15 cellular contexts compared by ENCODE assay signal in the genomic region with DNA sequence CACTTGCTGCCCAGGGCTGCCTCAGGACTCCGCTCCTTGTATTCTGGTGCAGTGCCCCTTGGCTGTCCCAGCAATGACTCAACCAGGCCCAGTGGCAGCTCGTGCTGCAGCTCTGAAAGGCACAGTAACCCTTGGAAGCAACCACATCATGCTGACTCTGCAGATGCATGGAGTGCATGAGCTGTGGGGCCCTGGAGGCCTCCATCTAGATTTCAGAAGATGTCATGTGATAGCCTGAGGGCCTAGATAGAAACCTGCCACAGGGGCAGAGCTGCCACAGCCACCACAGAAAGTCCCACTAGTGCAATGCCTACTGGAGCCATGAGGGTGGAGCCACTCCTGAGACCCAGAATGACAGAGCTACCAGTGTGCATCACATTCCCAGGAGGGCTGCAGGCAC.
A peak's percentile ranks its signal among the peaks of the same experiment; 100 is the strongest.
DNase-seq lines count a peak whose midpoint lies in the region; ATAC-seq and TF ChIP-seq lines count a peak whose summit lies in the region.
"Had no signal": no experiment of that assay in that cellular context is flagged by ENCODE, and none has a peak within 500 bp of the region (broad histone marks: within the 10 kb centered on the region; RNA-seq: fewer than 3 reads in every experiment).

No MANE protein-coding gene starts in this region.

- no peaks in the 10 kb centered on the region for H3K9me3 Mint-ChIP-seq in activated CD4-positive, alpha-beta T cell treated with anti-CD3 and anti-CD28 coated beads for 36 hours (ENCODE audit: low read depth)
- H3K9me3 Mint-ChIP-seq: immature natural killer cell had no signal

- no peak overlapping the region for H3K27ac Mint-ChIP-seq in activated CD4-positive, alpha-beta T cell treated with anti-CD3 and anti-CD28 coated beads for 36 hours
- H3K27ac Mint-ChIP-seq: immature natural killer cell had no signal

- H3K4me3 Mint-ChIP-seq in activated CD4-positive, alpha-beta T cell treated with anti-CD3 and anti-CD28 coated beads for 36 hours: no peak overlapping the region
- H3K4me3 Mint-ChIP-seq: immature natural killer cell had no signal

- no peak for TF ChIP-seq CTCF in choroid plexus epithelial cell (conservative IDR thresholded peaks at IDR 0.05; ENCODE audit: low read depth, low read length)

- H3K27me3 Mint-ChIP-seq in activated CD4-positive, alpha-beta T cell treated with anti-CD3 and anti-CD28 coated beads for 36 hours: no peaks in the 10 kb centered on the region

- no peak overlapping the region for H3K4me3 ChIP-seq in choroid plexus epithelial cell (ENCODE audit: low read depth, low read length)
- H3K4me3 ChIP-seq: right atrium auricular region, tibial artery had no signal

- no peaks in the 10 kb centered on the region for H3K36me3 Mint-ChIP-seq in activated CD4-positive, alpha-beta T cell treated with anti-CD3 and anti-CD28 coated beads for 36 hours (ENCODE audit: low read depth)
- H3K36me3 Mint-ChIP-seq: immature natural killer cell had no signal

- peak; percentile 52 for DNase-seq in activated CD4-positive, alpha-beta T cell treated with anti-CD3 and anti-CD28 coated beads for 36 hours
- DNase-seq in activated CD4-positive, alpha-beta T cell treated with anti-CD3 and anti-CD28 coated beads for 4 hours: no peak
- DNase-seq in M059J (ENCODE audit: low read depth) (peak; percentile 91), choroid plexus epithelial cell (ENCODE audit: low read depth) (peak; percentile 57), pons (ENCODE audit: low spot score) (peak; percentile 16), NCI-H1105 (lab: John Stamatoyannopoulos, UW) (no peak), NCI-H1417 (lab: John Stamatoyannopoulos, UW) (no peak), D341Med (ENCODE audit: low spot score) (no peak)
- DNase-seq: 8988T, DMS 273 treated with DMSO at 0.1 percent for 48 hours, HCEC 1CT, immature natural killer cell, KBM-7 had no signal

- intact Hi-C loops in activated CD4-positive, alpha-beta T cell treated with anti-CD3 and anti-CD28 coated beads for 36 hours (cut with DNase I, micrococcal nuclease): loop anchor here in 1 of 2 experiments (5.0 to 10.0 kb wide), 4 partner anchors 134 to 889 kb away; no protein-coding TSS in a partner anchor

- POLR2A ChIA-PET in activated CD4-positive, alpha-beta T cell treated with anti-CD3 and anti-CD28 coated beads for 36 hours (lab: Charles Lee): no interaction called here

- CTCF ChIA-PET in activated CD4-positive, alpha-beta T cell treated with anti-CD3 and anti-CD28 coated beads for 36 hours (lab: Charles Lee): interaction anchor here (0.7 to 2.8 kb wide), 5 partner anchors 11 to 485 kb away, joined by 3 to 10 read pairs (median 3); no protein-coding TSS in a partner anchor

- peak; percentile 86 for ATAC-seq in activated CD4-positive, alpha-beta T cell treated with anti-CD3 and anti-CD28 coated beads for 36 hours

- H3K4me1 Mint-ChIP-seq in activated CD4-positive, alpha-beta T cell treated with anti-CD3 and anti-CD28 coated beads for 36 hours: peaks cover 3% of the 10 kb centered on the region
- H3K4me1 Mint-ChIP-seq: immature natural killer cell had no signal

Comparison
In these comparisons a context has a peak if more than half of its experiments do, and no peak if none do; other contexts are left out.
1. DNase-seq: peak in activated CD4-positive, alpha-beta T cell treated with anti-CD3 and anti-CD28 coated beads for 36 hours (single experiment), M059J (single experiment), choroid plexus epithelial cell (single experiment) and pons (single experiment); none in activated CD4-positive, alpha-beta T cell treated with anti-CD3 and anti-CD28 coated beads for 4 hours (0 of 2), NCI-H1105 (single experiment), NCI-H1417 (0 of 3) and D341Med (single experiment).